ENCODE assay signal across 8 cellular contexts in the genomic region with DNA sequence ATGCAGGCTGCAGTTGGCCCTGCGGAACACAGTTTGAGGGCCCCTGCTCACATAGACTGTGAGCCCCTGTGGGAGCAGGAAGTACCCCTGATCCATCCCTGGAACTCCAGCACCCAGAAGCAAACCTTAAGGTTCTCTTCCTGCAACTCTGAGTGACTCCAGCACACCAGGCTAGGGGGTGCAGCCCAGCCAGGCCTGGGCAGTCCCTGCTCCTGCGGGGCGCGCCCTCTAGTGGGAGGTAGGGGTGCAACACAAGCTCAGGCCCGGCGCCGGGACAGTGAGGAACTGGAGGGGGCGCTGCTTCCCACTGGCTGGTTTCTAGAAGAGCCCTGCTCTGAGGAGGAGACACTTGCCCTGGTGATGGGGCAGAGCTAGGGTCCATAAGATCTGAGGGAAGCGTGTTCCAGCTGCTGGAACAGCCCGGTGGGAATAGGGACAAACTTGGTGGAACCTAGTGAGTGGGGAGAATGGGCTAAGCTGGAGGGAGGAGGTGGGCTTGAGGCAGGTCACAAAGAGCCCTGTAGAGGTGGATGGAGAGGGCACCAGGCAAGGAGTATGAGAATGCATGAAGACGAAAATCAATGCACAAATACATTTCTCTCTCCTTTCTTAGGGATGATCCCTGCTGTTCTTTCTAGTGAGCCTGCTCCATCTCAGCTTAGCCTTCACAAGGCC. TPM values are rescaled to one million over a fixed set of nuclear protein-coding genes. Genes with fewer than 3 reads are reported as not detected.
DNase-seq lines count a peak whose midpoint lies in the region; ATAC-seq and TF ChIP-seq lines count a peak whose summit lies in the region.

No MANE protein-coding gene starts in this region.

- TF ChIP-seq CTCF in AG10803 (conservative IDR thresholded peaks at IDR 0.05; ENCODE audit: low read length) = peak; percentile 63
- peak; percentile 46 to 89 (median 60) for TF ChIP-seq CTCF in esophagus squamous epithelium (IDR thresholded peaks at IDR 0.05)
- peak; percentile 66 for TF ChIP-seq CTCF in osteocyte (IDR thresholded peaks at IDR 0.05)

- peaks cover 11% of the 10 kb centered on the region for H3K4me1 Mint-ChIP-seq in osteocyte (ENCODE audit: unreplicated experiment)

- no peaks in the 10 kb centered on the region for H3K27me3 ChIP-seq in esophagus squamous epithelium

- peaks cover 0 to 32% (median 0%) of the 10 kb centered on the region in 3 donors for H3K36me3 ChIP-seq in esophagus squamous epithelium

- peak; percentile 26 for DNase-seq in AG10803 (ENCODE audit: low read depth)
- DNase-seq in H4 (ENCODE audit: low spot score) = peak; percentile 74
- DNase-seq in NOMO-1 (lab: John Stamatoyannopoulos, UW; ENCODE audit: unreplicated experiment in 2 of 2) = peak; percentile 42 to 69
- peak; percentile 5 for DNase-seq in activated CD8-positive, alpha-beta memory T cell treated with anti-CD3 and anti-CD28 coated beads, Interleukin-2, amount 50 U/mL, for 24 hours (ENCODE audit: extremely low read depth)
- DNase-seq in esophagus squamous epithelium (lab: John Stamatoyannopoulos, UW) = no peak
- DNase-seq in osteocyte (ENCODE audit: extremely low spot score, unreplicated experiment) = peak; percentile 86
- DNase-seq in DMS153 (lab: John Stamatoyannopoulos, UW) = no peak

- no peak for ATAC-seq in GM18858 (IDR thresholded peaks at IDR 0.05; ENCODE audit: unreplicated experiment)

- H3K9me3 ChIP-seq in esophagus squamous epithelium = no peaks in the 10 kb centered on the region

- WGBS in esophagus squamous epithelium, 2 donors = 93 to 97% methylated on average over 4 of the region's 11 CpGs

- no peak overlapping the region for H3K27ac Mint-ChIP-seq in osteocyte (ENCODE audit: unreplicated experiment)

- no peak overlapping the region for H3K4me3 Mint-ChIP-seq in osteocyte (ENCODE audit: unreplicated experiment)

- no peaks in the 10 kb centered on the region for H3K9me3 Mint-ChIP-seq in osteocyte (ENCODE audit: unreplicated experiment)

- H3K4me3 ChIP-seq in AG10803 (ENCODE audit: low read length) (no peak overlapping the region), esophagus squamous epithelium (no peak overlapping the region)

- peaks cover 0 to 17% (median 4%) of the 10 kb centered on the region in 3 donors for H3K4me1 ChIP-seq in esophagus squamous epithelium

- intact Hi-C loops in esophagus squamous epithelium (cut with DNase I) = no loop called here

- H3K27ac ChIP-seq in esophagus squamous epithelium = no peak overlapping the region

- no peaks in the 10 kb centered on the region for H3K27me3 Mint-ChIP-seq in osteocyte (ENCODE audit: unreplicated experiment)

- peaks cover 10% of the 10 kb centered on the region for H3K36me3 Mint-ChIP-seq in osteocyte (ENCODE audit: unreplicated experiment)

- TF ChIP-seq POLR2A in esophagus squamous epithelium (IDR thresholded peaks at IDR 0.05) = no peak

RNA-seq across cellular contexts. Expression of a gene that starts 5.0 kb away (rescaled TPM):
- 7.0 and 12.7 TPM in 2 replicates for total RNA-seq in H4 (2014; rRNA removed; shearing (Covaris generic))
- total RNA-seq in esophagus squamous epithelium (10 to 100 TPM in 1 of 4 donors, 1 to 10 TPM in 3; 2.8 to 13.2 (median 6.8) TPM), osteocyte (8.9 and 11.1 TPM in 2 replicates)

RNA-seq across cellular contexts. Expression of a gene that starts 37.1 kb away (rescaled TPM):
- not detected in 2 replicates for total RNA-seq in H4 (2014; rRNA removed; shearing (Covaris generic))
- 1 to 10 TPM in 1 of 4 donors, under 1 TPM in 1, not detected in 2; 0.95 to 2.4 TPM for total RNA-seq in esophagus squamous epithelium
- not detected in 2 replicates for total RNA-seq in osteocyte

Comparison
In these comparisons a context has a peak if more than half of its experiments do, and no peak if none do; other contexts are left out.
1. DNase-seq: peak in AG10803 (single experiment), H4 (single experiment), NOMO-1 (2 of 2), activated CD8-positive, alpha-beta memory T cell treated with anti-CD3 and anti-CD28 coated beads, Interleukin-2, amount 50 U/mL, for 24 hours (single experiment) and osteocyte (single experiment); none in esophagus squamous epithelium (single experiment) and DMS153 (single experiment).
2. Peak in every context shown above with its lines, with median percentiles within 50 percentile points of each other: CTCF ChIP-seq.